34 cellular contexts compared by ENCODE assay signal in the genomic region with DNA sequence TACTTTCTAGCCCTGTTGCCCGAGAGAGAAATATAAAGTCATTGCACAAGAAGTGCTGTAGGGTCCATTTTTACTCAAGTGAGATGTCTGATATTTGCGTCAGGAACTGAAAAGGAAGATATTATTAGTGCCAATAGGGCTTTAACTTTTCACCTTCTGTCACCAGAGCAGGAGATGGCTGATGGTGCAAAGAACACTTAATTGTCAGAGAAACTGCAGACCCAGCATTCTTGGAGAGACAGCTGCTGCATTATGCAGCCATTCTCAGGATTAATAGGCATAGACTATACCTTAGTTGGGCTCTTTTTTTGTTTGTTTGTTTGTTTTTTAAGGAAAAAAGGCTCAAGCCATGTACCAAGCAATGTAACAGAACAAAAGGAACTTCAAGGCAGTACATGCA.
"Had no signal": no experiment of that assay in that cellular context is flagged by ENCODE, and none has a peak within 500 bp of the region (broad histone marks: within the 10 kb centered on the region; RNA-seq: fewer than 3 reads in every experiment).

No MANE protein-coding gene starts in this region.

- H3K9me3 ChIP-seq: MG63 had no signal

- DNase-seq: Karpas-422, Kasumi-1, KBM-7, KG1, MG63, MV-4-11, NCI-H1048, NCI-H1092, NCI-H1092 treated with DMSO at 0.1 percent for 48 hours, NCI-H1105, NCI-H1105 treated with DMSO at 0.1 percent for 48 hours, NCI-H1417, NCI-H1417 treated with DMSO at 0.1 percent for 48 hours, NCI-H1436, NCI-H1436 treated with DMSO at 0.1 percent for 48 hours, NCI-H146, NCI-H1694, NCI-H1694 treated with DMSO at 0.1 percent for 48 hours, NCI-H187, NCI-H187 treated with DMSO at 0.1 percent for 48 hours, NCI-H1930, NCI-H2029, NCI-H2029 treated with DMSO at 0.1 percent for 48 hours, NCI-H2081, NCI-H2081 treated with DMSO at 0.1 percent for 48 hours, NCI-H2107, NCI-H2171, NCI-H2171 treated with DMSO at 0.1 percent for 48 hours, NCI-H2227 treated with DMSO at 0.1 percent for 48 hours, NCI-H226, NCI-H345, NCI-H446, NCI-H446 treated with DMSO at 0.1 percent for 48 hours, NCI-H510A had no signal

- H3K36me3 ChIP-seq: MG63 had no signal

- H3K27me3 ChIP-seq: MG63 had no signal

- H3K4me3 ChIP-seq: MG63 had no signal
